In the genomic region with DNA sequence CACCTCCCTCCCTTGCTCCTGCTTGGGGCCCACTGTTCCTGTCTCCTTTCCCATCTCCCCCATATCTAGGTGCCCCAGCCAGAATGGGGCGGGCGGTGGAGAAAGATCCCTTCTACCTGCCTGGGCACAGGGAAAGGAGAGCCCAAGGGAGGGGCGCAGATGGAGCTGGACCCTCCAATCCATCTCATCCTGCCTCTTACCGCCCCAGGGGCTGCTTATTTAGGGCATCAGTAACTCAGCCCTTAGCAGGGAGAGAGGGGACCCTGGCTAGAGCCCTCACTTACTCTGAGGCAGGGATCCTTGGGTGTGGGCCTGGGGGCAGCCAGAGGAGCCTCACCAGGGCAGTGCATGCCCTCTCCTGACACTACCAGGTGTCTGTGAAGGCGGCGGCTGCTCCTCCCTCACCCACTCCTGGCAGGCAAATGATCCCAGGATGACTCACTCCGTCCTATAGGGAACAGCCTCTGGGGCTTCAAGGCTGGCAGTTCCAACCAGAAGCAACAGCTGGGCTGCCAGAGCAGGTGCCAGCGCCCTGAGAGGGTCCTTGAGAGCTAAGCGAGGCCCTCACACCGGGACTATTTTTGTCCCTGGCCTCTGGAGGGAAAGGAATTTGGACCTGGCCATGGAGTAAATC, we compare ENCODE assay signal across 9 cellular contexts. TPM values are rescaled to one million over a fixed set of nuclear protein-coding genes. Genes with fewer than 3 reads are reported as not detected.
DNase-seq lines count a peak whose midpoint lies in the region; ATAC-seq and TF ChIP-seq lines count a peak whose summit lies in the region.
"Had no signal": no experiment of that assay in that cellular context is flagged by ENCODE, and none has a peak within 500 bp of the region (broad histone marks: within the 10 kb centered on the region; RNA-seq: fewer than 3 reads in every experiment).

No MANE protein-coding gene starts in this region.

- H3K9me3 Mint-ChIP-seq in chondrocyte (ENCODE audit: low read depth) (no peaks in the 10 kb centered on the region), nephron (no peaks in the 10 kb centered on the region)
- H3K9me3 Mint-ChIP-seq in activated T-cell treated with anti-CD3 and anti-CD28 coated beads, Interleukin-2, amount 50 U/mL, for 4 hours: no peaks in the 10 kb centered on the region
- H3K9me3 Mint-ChIP-seq: central memory CD8-positive, alpha-beta T cell had no signal

- TF ChIP-seq CTCF in chondrocyte (IDR thresholded peaks at IDR 0.05) (no peak), nephron (IDR thresholded peaks at IDR 0.05; ENCODE audit: unreplicated experiment in 3 of 3) (no peak), GM13976 (IDR thresholded peaks at IDR 0.05; ENCODE audit: borderline replicate concordance, control extremely low read depth, extremely low read depth, insufficient read depth, missing control alignments) (no peak)

- H3K4me1 Mint-ChIP-seq in chondrocyte (ENCODE audit: low read depth) (peaks cover 61% of the 10 kb centered on the region), nephron (peaks cover 28% of the 10 kb centered on the region)
- H3K4me1 Mint-ChIP-seq in activated T-cell treated with anti-CD3 and anti-CD28 coated beads, Interleukin-2, amount 50 U/mL, for 4 hours (ENCODE audit: low read depth): peaks cover 7% of the 10 kb centered on the region

- H3K27ac Mint-ChIP-seq in chondrocyte (ENCODE audit: unreplicated experiment) (peak overlapping the region; percentile 22), nephron (peak overlapping the region in 1 of 3 experiments; percentile 29)

- DNase-seq in Daoy (ENCODE audit: low read depth): peak; percentile 81
- peak; percentile 50 for DNase-seq in NCI-H2196 treated with DMSO at 0.1 percent for 48 hours (lab: John Stamatoyannopoulos, UW; ENCODE audit: unreplicated experiment)
- DNase-seq in chondrocyte (ENCODE audit: low spot score): no peak
- no peak for DNase-seq in activated T-cell treated with anti-CD3 and anti-CD28 coated beads, Interleukin-2, amount 50 U/mL, for 4 hours
- no peak for DNase-seq in GM13976 (ENCODE audit: low spot score)

- H3K36me3 Mint-ChIP-seq in chondrocyte (ENCODE audit: low read depth) (no peaks in the 10 kb centered on the region), nephron (ENCODE audit: low read depth) (no peaks in the 10 kb centered on the region)
- no peaks in the 10 kb centered on the region for H3K36me3 Mint-ChIP-seq in activated T-cell treated with anti-CD3 and anti-CD28 coated beads, Interleukin-2, amount 50 U/mL, for 4 hours (ENCODE audit: insufficient read depth)

- no peak for ATAC-seq in activated T-cell treated with anti-CD3 and anti-CD28 coated beads, Interleukin-2, amount 50 U/mL, for 4 hours
- no peak for ATAC-seq in GM21390 (IDR thresholded peaks at IDR 0.05; ENCODE audit: unreplicated experiment)
- ATAC-seq in GM19023 (IDR thresholded peaks at IDR 0.05; ENCODE audit: unreplicated experiment): no peak

- no peaks in the 10 kb centered on the region for H3K27me3 Mint-ChIP-seq in chondrocyte (ENCODE audit: low read depth)
- H3K27me3 Mint-ChIP-seq in nephron (ENCODE audit: low read depth): no peaks in the 10 kb centered on the region
- peaks cover 49% of the 10 kb centered on the region for H3K27me3 Mint-ChIP-seq in activated T-cell treated with anti-CD3 and anti-CD28 coated beads, Interleukin-2, amount 50 U/mL, for 4 hours (ENCODE audit: low read depth)

- in situ Hi-C loops in GM13976 (cut with MboI; ENCODE audit: low sequenced_read_pairs, unreplicated experiment): no loop called here

- H3K4me3 Mint-ChIP-seq in chondrocyte (ENCODE audit: unreplicated experiment): no peak overlapping the region
- peak overlapping the region; percentile 50 to 66 (median 65) for H3K4me3 Mint-ChIP-seq in nephron
- no peak overlapping the region for H3K4me3 Mint-ChIP-seq in activated T-cell treated with anti-CD3 and anti-CD28 coated beads, Interleukin-2, amount 50 U/mL, for 4 hours
- H3K4me3 Mint-ChIP-seq: central memory CD8-positive, alpha-beta T cell had no signal

RNA-seq across cellular contexts. Expression of a gene that starts 16.3 kb away (rescaled TPM):
- 39.1 and 43.3 TPM in 2 replicates for total RNA-seq in Daoy (2014; rRNA removed; shearing (Covaris generic))
- 125 to 140 TPM (median 125 TPM) in 3 replicates for total RNA-seq in chondrocyte
- 1 to 10 TPM; 1.5 to 4.3 (median 2.9) TPM for total RNA-seq in activated T-cell treated with anti-CD3 and anti-CD28 coated beads, Interleukin-2, amount 50 U/mL, for 4 hours

RNA-seq across cellular contexts. Expression of a gene that starts 49.0 kb away (rescaled TPM):
- total RNA-seq in Daoy (2014; rRNA removed; shearing (Covaris generic)): not detected in 2 replicates
- not detected in 3 replicates for total RNA-seq in chondrocyte
- 1 to 10 TPM; 2.2 to 5.5 (median 3.4) TPM for total RNA-seq in activated T-cell treated with anti-CD3 and anti-CD28 coated beads, Interleukin-2, amount 50 U/mL, for 4 hours

Comparison
In these comparisons a context has a peak if more than half of its experiments do, and no peak if none do; other contexts are left out.
1. DNase-seq: peak in Daoy (single experiment) and NCI-H2196 treated with DMSO at 0.1 percent for 48 hours (single experiment); none in chondrocyte (single experiment), activated T-cell treated with anti-CD3 and anti-CD28 coated beads, Interleukin-2, amount 50 U/mL, for 4 hours (single experiment) and GM13976 (single experiment).
2. H3K4me3 Mint-ChIP-seq: peak in nephron (3 of 3); none in chondrocyte (single experiment) and activated T-cell treated with anti-CD3 and anti-CD28 coated beads, Interleukin-2, amount 50 U/mL, for 4 hours (single experiment).